ENCODE assay signal across 17 cellular contexts in the genomic region with DNA sequence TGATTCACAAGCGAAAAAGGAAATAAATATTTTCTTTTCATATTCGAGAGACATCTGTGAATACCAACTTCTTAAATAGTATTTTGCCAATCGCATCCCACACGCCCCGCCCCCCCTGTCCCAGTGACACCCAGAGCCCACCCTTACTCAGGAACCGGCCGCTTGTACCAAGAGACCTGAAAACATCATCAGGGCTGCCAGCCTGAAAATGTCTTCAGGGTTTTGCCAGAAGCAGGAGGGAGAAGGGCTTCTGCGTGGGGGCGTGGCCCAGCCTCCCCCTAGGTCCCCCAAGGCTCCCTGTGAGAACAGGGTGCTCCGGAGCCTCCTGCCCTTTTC.
"Had no signal": no experiment of that assay in that cellular context is flagged by ENCODE, and none has a peak within 500 bp of the region (broad histone marks: within the 10 kb centered on the region; RNA-seq: fewer than 3 reads in every experiment).

No MANE protein-coding gene starts in this region.

- H3K36me3 ChIP-seq: colonic mucosa had no signal

- H3K27me3 ChIP-seq: colonic mucosa had no signal

- DNase-seq: activated B cell treated with CpG ODN at 0.5 μM for 24 hours; activated CD4-positive, alpha-beta memory T cell treated with anti-CD3 and anti-CD28 coated beads for 36 hours; activated CD4-positive, alpha-beta T cell treated with anti-CD3 and anti-CD28 coated beads for 4 hours; activated effector memory CD4-positive, alpha-beta T cell treated with Interleukin-2 at 50 U/mL for 16 hours; activated naive CD4-positive, alpha-beta T cell treated with anti-CD3 and anti-CD28 coated beads, Interleukin-2, amount 10 ng/mL, durations not matched to agents 7 days and 5 days; activated T-cell treated with anti-CD3 and anti-CD28 coated beads, Interleukin-2, amount 50 U/mL, for 72 hours; amygdala; central memory CD4-positive, alpha-beta T cell; colonic mucosa; naive thymus-derived CD4-positive, alpha-beta T cell; retina; stimulated activated CD4-positive, alpha-beta T cell treated with anti-CD3 and anti-CD28 coated beads, Interleukin-4, amount 100 ng/mL, for 24 hours; stimulated activated naive CD4-positive, alpha-beta T cell treated with Interleukin-2 at 50 U/mL for 16 hours; SW 1271; T-helper 17 cell had no signal

- ATAC-seq: activated T-cell treated with anti-CD3 and anti-CD28 coated beads, Interleukin-2, amount 50 U/mL, for 72 hours; left lobe of liver; naive thymus-derived CD4-positive, alpha-beta T cell; T-helper 17 cell had no signal

- H3K4me1 ChIP-seq: colonic mucosa had no signal

- H3K4me3 ChIP-seq: colonic mucosa, SK-N-MC had no signal

- H3K27ac ChIP-seq: colonic mucosa, SK-N-MC had no signal

- H3K9me3 ChIP-seq: colonic mucosa had no signal
